In genomic region chr4:72895408-72895807, GRCh38 we compare ENCODE assay signal across 23 cellular contexts.
A peak's percentile ranks its signal among the peaks of the same experiment; 100 is the strongest.
DNase-seq lines count a peak whose midpoint lies in the region; ATAC-seq, FAIRE-seq and TF ChIP-seq lines count a peak whose summit lies in the region.
"Had no signal": no experiment of that assay in that cellular context is flagged by ENCODE, and none has a peak within 500 bp of the region (broad histone marks: within the 10 kb centered on the region; RNA-seq: fewer than 3 reads in every experiment).

No MANE protein-coding gene starts in this region.

- H3K9ac ChIP-seq in mesenchymal stem cell (ENCODE audit: low read length), result no peak overlapping the region

- H3K4me3 ChIP-seq in bronchial epithelial cell (ENCODE audit: low read depth, low read length), result no peak overlapping the region
- H3K4me3 ChIP-seq in mesenchymal stem cell (ENCODE audit: insufficient read depth in 1 of 2, low read depth in 1 of 2, low read length in 2 of 2), result no peak overlapping the region
- H3K4me3 ChIP-seq in thoracic aorta, result no peak overlapping the region
- H3K4me3 ChIP-seq: vagina had no signal

- no peak overlapping the region for H2BK5ac ChIP-seq in mesenchymal stem cell (ENCODE audit: low read depth, low read length, poor library complexity, severe bottlenecking)

- TF ChIP-seq CTCF in bronchial epithelial cell (IDR thresholded peaks at IDR 0.05; ENCODE audit: insufficient read depth, low read length, severe bottlenecking) (no peak), thoracic aorta (IDR thresholded peaks at IDR 0.05) (no peak)

- H4K91ac ChIP-seq in mesenchymal stem cell (ENCODE audit: low read length), result no peak overlapping the region

- WGBS in mesenchymal stem cell, result 66% methylated on average over 5 of the region's 5 CpGs

- no peak overlapping the region for H3K23ac ChIP-seq in mesenchymal stem cell (ENCODE audit: low read length in 2 of 2)

- no peak overlapping the region for H2BK15ac ChIP-seq in mesenchymal stem cell (ENCODE audit: low read depth, poor library complexity, severe bottlenecking)

- no peak overlapping the region for H3K27ac Mint-ChIP-seq in activated naive CD4-positive, alpha-beta T cell treated with anti-CD3 and anti-CD28 coated beads, Interleukin-2, amount 10 ng/mL, durations not matched to agents 7 days and 5 days
- H3K27ac Mint-ChIP-seq: CD8-positive, alpha-beta T cell; effector memory CD8-positive, alpha-beta T cell; HFFc6; natural killer cell treated with Interleukin-12 subunit alpha and Interleukin-12 subunit beta and Interleukin-15 and Interleukin-18, amount 100 ng/mL, for 72 hours had no signal

- H3K4me1 Mint-ChIP-seq in activated naive CD4-positive, alpha-beta T cell treated with anti-CD3 and anti-CD28 coated beads, Interleukin-2, amount 10 ng/mL, durations not matched to agents 7 days and 5 days, result no peaks in the 10 kb centered on the region

- no peaks in the 10 kb centered on the region for H3K27me3 ChIP-seq in bronchial epithelial cell (ENCODE audit: control insufficient read depth, insufficient read depth, low read length)
- no peaks in the 10 kb centered on the region for H3K27me3 ChIP-seq in mesenchymal stem cell (ENCODE audit: control insufficient read depth in 1 of 2, insufficient read depth in 1 of 2, low read length in 2 of 2)
- no peaks in the 10 kb centered on the region for H3K27me3 ChIP-seq in thoracic aorta (replicated peaks; ENCODE audit: insufficient read depth)
- H3K27me3 ChIP-seq: vagina had no signal

- no peaks in the 10 kb centered on the region for H3K79me1 ChIP-seq in mesenchymal stem cell (replicated peaks; ENCODE audit: low read length, poor library complexity, severe bottlenecking)

- H3K4me1 ChIP-seq in mesenchymal stem cell (ENCODE audit: control insufficient read depth, insufficient read depth, low read depth, low read length) (no peaks in the 10 kb centered on the region), thoracic aorta (ENCODE audit: control insufficient read depth in 1 of 2, low read depth in 2 of 2) (peaks cover 12 to 42% of the 10 kb centered on the region in 2 donors)
- H3K4me1 ChIP-seq: vagina had no signal

- H3K9me3 Mint-ChIP-seq in activated naive CD4-positive, alpha-beta T cell treated with anti-CD3 and anti-CD28 coated beads, Interleukin-2, amount 10 ng/mL, durations not matched to agents 7 days and 5 days, result no peaks in the 10 kb centered on the region
- H3K9me3 Mint-ChIP-seq: CD8-positive, alpha-beta T cell; effector memory CD8-positive, alpha-beta T cell; HFFc6 had no signal

- no peak overlapping the region for H3K4me3 Mint-ChIP-seq in activated naive CD4-positive, alpha-beta T cell treated with anti-CD3 and anti-CD28 coated beads, Interleukin-2, amount 10 ng/mL, durations not matched to agents 7 days and 5 days
- H3K4me3 Mint-ChIP-seq: CD8-positive, alpha-beta T cell; effector memory CD8-positive, alpha-beta T cell; HFFc6; natural killer cell treated with Interleukin-12 subunit alpha and Interleukin-12 subunit beta and Interleukin-15 and Interleukin-18, amount 100 ng/mL, for 72 hours had no signal

- H2AK5ac ChIP-seq in mesenchymal stem cell (ENCODE audit: low read length, severe bottlenecking), result peak overlapping the region; percentile 16

- no peaks in the 10 kb centered on the region for H3K36me3 Mint-ChIP-seq in activated naive CD4-positive, alpha-beta T cell treated with anti-CD3 and anti-CD28 coated beads, Interleukin-2, amount 10 ng/mL, durations not matched to agents 7 days and 5 days
- H3K36me3 Mint-ChIP-seq: CD8-positive, alpha-beta T cell; natural killer cell treated with Interleukin-12 subunit alpha and Interleukin-12 subunit beta and Interleukin-15 and Interleukin-18, amount 100 ng/mL, for 72 hours had no signal

- CTCF ChIA-PET in activated naive CD4-positive, alpha-beta T cell treated with anti-CD3 and anti-CD28 coated beads, Interleukin-2, amount 10 ng/mL, durations not matched to agents 7 days and 5 days (lab: Charles Lee), result no interaction called here

- H2BK12ac ChIP-seq in mesenchymal stem cell (ENCODE audit: low read length in 2 of 2), result no peak overlapping the region

- H3K4ac ChIP-seq in mesenchymal stem cell (ENCODE audit: low read depth in 1 of 2, low read length in 2 of 2), result no peak overlapping the region

- no peak overlapping the region for H3K14ac ChIP-seq in mesenchymal stem cell (ENCODE audit: low read length in 2 of 2)

- no peak overlapping the region for H3K4me2 ChIP-seq in mesenchymal stem cell (ENCODE audit: low read length, poor library complexity, severe bottlenecking)

- no peaks in the 10 kb centered on the region for H3K27me3 Mint-ChIP-seq in activated naive CD4-positive, alpha-beta T cell treated with anti-CD3 and anti-CD28 coated beads, Interleukin-2, amount 10 ng/mL, durations not matched to agents 7 days and 5 days
- H3K27me3 Mint-ChIP-seq: natural killer cell treated with Interleukin-12 subunit alpha and Interleukin-12 subunit beta and Interleukin-15 and Interleukin-18, amount 100 ng/mL, for 72 hours had no signal

- FAIRE-seq in bronchial epithelial cell (lab: Jason Lieb, UNC), result peak; percentile 64

- H3K27ac ChIP-seq in mesenchymal stem cell (ENCODE audit: low read length, poor library complexity, severe bottlenecking) (no peak overlapping the region), thoracic aorta (peak overlapping the region; percentile 74 to 83)
- H3K27ac ChIP-seq: vagina had no signal

- ATAC-seq in thoracic aorta (ENCODE audit: insufficient number of reproducible peaks, low FRiP score, low read depth), result no peak
- ATAC-seq in HG03025 (IDR thresholded peaks at IDR 0.05; ENCODE audit: low FRiP score, unreplicated experiment), result no peak
- ATAC-seq: CD8-positive, alpha-beta T cell; effector memory CD8-positive, alpha-beta T cell; natural killer cell treated with Interleukin-12 subunit alpha and Interleukin-12 subunit beta and Interleukin-15 and Interleukin-18, amount 100 ng/mL, for 72 hours; sciatic nerve had no signal

- no peaks in the 10 kb centered on the region for H3K9me3 ChIP-seq in mesenchymal stem cell (ENCODE audit: control insufficient read depth, low read length)
- H3K9me3 ChIP-seq in thoracic aorta, result no peaks in the 10 kb centered on the region
- H3K9me3 ChIP-seq: vagina had no signal

- DNase-seq in NCI-H226 (peak; percentile 65), bronchial epithelial cell (ENCODE audit: low read depth) (no peak), mesenchymal stem cell (no peak), thoracic aorta (ENCODE audit: low spot score) (no peak), NCI-H2227 (lab: John Stamatoyannopoulos, UW; ENCODE audit: unreplicated experiment) (no peak)
- no peak for DNase-seq in activated naive CD4-positive, alpha-beta T cell treated with anti-CD3 and anti-CD28 coated beads, Interleukin-2, amount 10 ng/mL, durations not matched to agents 7 days and 5 days
- DNase-seq: activated CD4-positive, alpha-beta T cell treated with anti-CD3 and anti-CD28 coated beads for 4 hours; activated naive CD4-positive, alpha-beta T cell treated with anti-CD3 and anti-CD28 coated beads, Interleukin-2, amount 50 U/mL, for 16 hours; activated T-cell treated with anti-CD3 and anti-CD28 coated beads, Interleukin-2, amount 50 U/mL, for 48 hours; CD8-positive, alpha-beta T cell; effector memory CD8-positive, alpha-beta T cell; GF-D8; HFFc6; NCI-H1105; NCI-H2029; NCI-H446; NK-92 treated with Interleukin-12 subunit alpha and Interleukin-12 subunit beta, amount 100 ng/mL, for 24 hours; posterior cingulate gyrus; T-helper 1 cell had no signal

- no peak overlapping the region for H4K8ac ChIP-seq in mesenchymal stem cell (ENCODE audit: low read length)

- no peak overlapping the region for H2BK120ac ChIP-seq in mesenchymal stem cell (ENCODE audit: low read depth, low read length)

- H2AFZ ChIP-seq in mesenchymal stem cell (ENCODE audit: low read depth, low read length), result no peak overlapping the region

- H3K36me3 ChIP-seq in bronchial epithelial cell (ENCODE audit: control insufficient read depth, insufficient read depth, low read length), result no peaks in the 10 kb centered on the region
- no peaks in the 10 kb centered on the region for H3K36me3 ChIP-seq in mesenchymal stem cell (ENCODE audit: control insufficient read depth in 1 of 2, insufficient read depth in 2 of 2, low read depth in 1 of 2, low read length in 2 of 2)
- no peaks in the 10 kb centered on the region for H3K36me3 ChIP-seq in thoracic aorta
- H3K36me3 ChIP-seq: vagina had no signal

- no peak overlapping the region for H3K18ac ChIP-seq in mesenchymal stem cell (ENCODE audit: low read depth in 1 of 2, low read length in 2 of 2)
